23 cellular contexts compared by ENCODE assay signal in the genomic region with DNA sequence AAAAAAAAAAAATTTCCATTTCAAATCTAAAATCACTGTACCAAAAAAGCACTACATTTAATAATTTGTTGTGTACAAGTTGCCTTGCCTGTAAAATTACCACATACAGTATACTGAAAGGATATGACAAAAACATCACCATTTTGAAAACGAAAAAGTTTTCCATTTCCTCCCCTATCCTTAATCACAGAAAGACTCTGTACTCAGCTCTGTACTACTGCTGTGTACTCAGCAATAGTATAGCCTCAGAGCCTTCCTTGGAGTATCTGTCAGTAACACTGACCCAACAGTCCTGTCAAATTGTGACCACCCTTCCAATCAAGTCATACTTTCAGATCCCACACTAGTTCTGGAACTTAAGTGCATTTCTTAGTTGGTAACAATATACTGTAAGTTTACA. TPM values are rescaled to one million over a fixed set of nuclear protein-coding genes. Genes with fewer than 3 reads are reported as not detected.
DNase-seq lines count a peak whose midpoint lies in the region; ATAC-seq and TF ChIP-seq lines count a peak whose summit lies in the region.
"Had no signal": no experiment of that assay in that cellular context is flagged by ENCODE, and none has a peak within 500 bp of the region (broad histone marks: within the 10 kb centered on the region; RNA-seq: fewer than 3 reads in every experiment).

No MANE protein-coding gene starts in this region.

- POLR2A ChIA-PET in CD4-positive, alpha-beta T cell (lab: Charles Lee) = no interaction called here

- TF ChIP-seq CTCF in CD4-positive, alpha-beta T cell (IDR thresholded peaks at IDR 0.05) = no peak

- intact Hi-C loops in CD4-positive, alpha-beta T cell (cut with DNase I, micrococcal nuclease) = loop anchor here in 1 of 2 experiments (5.0 kb wide), 1 partner anchor 47 kb away; the partner anchor contains the start of gene CELF1
- intact Hi-C loops in activated T-helper 1 cell treated with anti-CD3 and anti-CD28 coated beads, Interleukin-12 subunit alpha, Interleukin-12 subunit beta, Interleukin-2, Interleukin-4 antibody, amounts not matched to agents 30 ng/mL and 10 ng/mL and 1 ng/mL, durations not matched to agents 14 hours and 24 hours and 36 hours (cut with micrococcal nuclease) = no loop called here
- intact Hi-C loops in posterior vena cava (cut with DNase I) = no loop called here

- peaks cover 52% of the 10 kb centered on the region for H3K4me1 Mint-ChIP-seq in T-helper 2 cell treated with Interferon-gamma antibody and Interleukin-4, amounts not matched to agents 5 μg/mL and 100 μg/mL, for 36 hours (ENCODE audit: low read depth)
- peaks cover 70% of the 10 kb centered on the region for H3K4me1 Mint-ChIP-seq in CD4-positive, alpha-beta T cell (ENCODE audit: low read depth)
- H3K4me1 Mint-ChIP-seq in activated T-helper 1 cell treated with anti-CD3 and anti-CD28 coated beads, Interleukin-12 subunit alpha, Interleukin-12 subunit beta, Interleukin-2, Interleukin-4 antibody, amounts not matched to agents 30 ng/mL and 10 ng/mL and 1 ng/mL, durations not matched to agents 14 hours and 24 hours and 36 hours (ENCODE audit: low read depth) = peaks cover 64% of the 10 kb centered on the region
- H3K4me1 Mint-ChIP-seq in naive B cell = peaks cover 59 to 84% (median 79%) of the 10 kb centered on the region in 3 donors

- no peak for DNase-seq in T-helper 2 cell treated with Interferon-gamma antibody and Interleukin-4, amounts not matched to agents 5 μg/mL and 100 μg/mL, for 36 hours (ENCODE audit: low spot score)
- DNase-seq in T-helper 2 cell (no peak), naive B cell (no peak), posterior vena cava (ENCODE audit: low spot score) (no peak), NCI-H748 treated with DMSO at 0.1 percent for 48 hours (lab: John Stamatoyannopoulos, UW) (no peak)
- DNase-seq in CD4-positive, alpha-beta T cell = no peak
- no peak for DNase-seq in activated T-helper 1 cell treated with anti-CD3 and anti-CD28 coated beads, Interleukin-12 subunit alpha, Interleukin-12 subunit beta, Interleukin-2, Interleukin-4 antibody, amounts not matched to agents 30 ng/mL and 10 ng/mL and 1 ng/mL, durations not matched to agents 14 hours and 24 hours and 36 hours (ENCODE audit: low spot score)
- DNase-seq: activated CD4-positive, alpha-beta T cell treated with anti-CD3 and anti-CD28 coated beads, Interleukin-2, amount 50 U/mL, for 4 hours; cortex of kidney; DMS79; kidney glomerular epithelial cell; NCI-H187; NCI-H82; OCI-M1; retina; stimulated activated CD4-positive, alpha-beta T cell treated with anti-CD3 and anti-CD28 coated beads, Interleukin-2, amount 100 ng/mL, for 48 hours; stomach; trophoblast cell had no signal

- H3K9me3 ChIP-seq in CD4-positive, alpha-beta T cell (ENCODE audit: control insufficient read depth, low read length) = no peaks in the 10 kb centered on the region
- H3K9me3 ChIP-seq: breast epithelium, stomach had no signal

- no peaks in the 10 kb centered on the region for H3K27me3 Mint-ChIP-seq in T-helper 2 cell treated with Interferon-gamma antibody and Interleukin-4, amounts not matched to agents 5 μg/mL and 100 μg/mL, for 36 hours (ENCODE audit: low read depth)
- no peaks in the 10 kb centered on the region for H3K27me3 Mint-ChIP-seq in CD4-positive, alpha-beta T cell
- no peaks in the 10 kb centered on the region for H3K27me3 Mint-ChIP-seq in activated T-helper 1 cell treated with anti-CD3 and anti-CD28 coated beads, Interleukin-12 subunit alpha, Interleukin-12 subunit beta, Interleukin-2, Interleukin-4 antibody, amounts not matched to agents 30 ng/mL and 10 ng/mL and 1 ng/mL, durations not matched to agents 14 hours and 24 hours and 36 hours (ENCODE audit: insufficient read depth)
- no peaks in the 10 kb centered on the region for H3K27me3 Mint-ChIP-seq in naive B cell

- H3K36me3 Mint-ChIP-seq in T-helper 2 cell treated with Interferon-gamma antibody and Interleukin-4, amounts not matched to agents 5 μg/mL and 100 μg/mL, for 36 hours (ENCODE audit: low read depth) = peaks cover 5% of the 10 kb centered on the region
- H3K36me3 Mint-ChIP-seq in CD4-positive, alpha-beta T cell (ENCODE audit: low read depth) = peaks cover 49% of the 10 kb centered on the region
- peaks cover 18% of the 10 kb centered on the region for H3K36me3 Mint-ChIP-seq in activated T-helper 1 cell treated with anti-CD3 and anti-CD28 coated beads, Interleukin-12 subunit alpha, Interleukin-12 subunit beta, Interleukin-2, Interleukin-4 antibody, amounts not matched to agents 30 ng/mL and 10 ng/mL and 1 ng/mL, durations not matched to agents 14 hours and 24 hours and 36 hours (ENCODE audit: low read depth)
- no peaks in the 10 kb centered on the region for H3K36me3 Mint-ChIP-seq in naive B cell

- no peaks in the 10 kb centered on the region for H3K27me3 ChIP-seq in CD4-positive, alpha-beta T cell (ENCODE audit: control insufficient read depth, insufficient read depth, low read length)
- H3K27me3 ChIP-seq: breast epithelium, stomach had no signal

- H3K27ac Mint-ChIP-seq in T-helper 2 cell treated with Interferon-gamma antibody and Interleukin-4, amounts not matched to agents 5 μg/mL and 100 μg/mL, for 36 hours = peak overlapping the region; percentile 27
- peak overlapping the region; percentile 43 for H3K27ac Mint-ChIP-seq in CD4-positive, alpha-beta T cell
- H3K27ac Mint-ChIP-seq in activated T-helper 1 cell treated with anti-CD3 and anti-CD28 coated beads, Interleukin-12 subunit alpha, Interleukin-12 subunit beta, Interleukin-2, Interleukin-4 antibody, amounts not matched to agents 30 ng/mL and 10 ng/mL and 1 ng/mL, durations not matched to agents 14 hours and 24 hours and 36 hours = peak overlapping the region; percentile 43
- H3K27ac Mint-ChIP-seq in naive B cell = peak overlapping the region in 5 of 6 donors; percentile 38 to 70 (median 63)

- no peak overlapping the region for H3K4me3 Mint-ChIP-seq in T-helper 2 cell treated with Interferon-gamma antibody and Interleukin-4, amounts not matched to agents 5 μg/mL and 100 μg/mL, for 36 hours
- H3K4me3 Mint-ChIP-seq in CD4-positive, alpha-beta T cell = no peak overlapping the region
- H3K4me3 Mint-ChIP-seq in activated T-helper 1 cell treated with anti-CD3 and anti-CD28 coated beads, Interleukin-12 subunit alpha, Interleukin-12 subunit beta, Interleukin-2, Interleukin-4 antibody, amounts not matched to agents 30 ng/mL and 10 ng/mL and 1 ng/mL, durations not matched to agents 14 hours and 24 hours and 36 hours = no peak overlapping the region
- peak overlapping the region in 1 of 8 donors; percentile 8 for H3K4me3 Mint-ChIP-seq in naive B cell

- no peak for ATAC-seq in CD4-positive, alpha-beta T cell (ENCODE audit: poor library complexity)
- no peak for ATAC-seq in naive B cell (ENCODE audit: low read depth in 2 of 2)
- ATAC-seq in HG03565 (IDR thresholded peaks at IDR 0.05; ENCODE audit: unreplicated experiment) = no peak

- no peak overlapping the region for H3K27ac ChIP-seq in CD4-positive, alpha-beta T cell (ENCODE audit: low read depth, low read length)
- H3K27ac ChIP-seq: 22Rv1, breast epithelium had no signal

- CTCF ChIA-PET in CD4-positive, alpha-beta T cell (lab: Charles Lee) = no interaction called here

- H3K9me3 Mint-ChIP-seq in T-helper 2 cell treated with Interferon-gamma antibody and Interleukin-4, amounts not matched to agents 5 μg/mL and 100 μg/mL, for 36 hours = no peaks in the 10 kb centered on the region
- no peaks in the 10 kb centered on the region for H3K9me3 Mint-ChIP-seq in CD4-positive, alpha-beta T cell
- H3K9me3 Mint-ChIP-seq in activated T-helper 1 cell treated with anti-CD3 and anti-CD28 coated beads, Interleukin-12 subunit alpha, Interleukin-12 subunit beta, Interleukin-2, Interleukin-4 antibody, amounts not matched to agents 30 ng/mL and 10 ng/mL and 1 ng/mL, durations not matched to agents 14 hours and 24 hours and 36 hours = no peaks in the 10 kb centered on the region
- no peaks in the 10 kb centered on the region for H3K9me3 Mint-ChIP-seq in naive B cell

RNA-seq across cellular contexts. Expression of gene CELF1, which starts 48.0 kb away (rescaled TPM):
- 100 to 1,000 TPM; 103 to 111 TPM for total RNA-seq in CD4-positive, alpha-beta T cell
- 148 and 155 TPM in 2 replicates for total RNA-seq in activated T-helper 1 cell treated with anti-CD3 and anti-CD28 coated beads, Interleukin-12 subunit alpha, Interleukin-12 subunit beta, Interleukin-2, Interleukin-4 antibody, amounts not matched to agents 30 ng/mL and 10 ng/mL and 1 ng/mL, durations not matched to agents 14 hours and 24 hours and 36 hours
- 10 to 100 TPM; 61.5 to 96.8 (median 69.0) TPM for polyA plus RNA-seq in naive B cell (ENCODE audit: low read depth in 6 of 6)
- total RNA-seq in posterior vena cava = 10 to 100 TPM; 83.8 to 96.3 TPM

RNA-seq across cellular contexts. Expression of gene RAPSN, which starts 56.0 kb away (rescaled TPM):
- total RNA-seq in CD4-positive, alpha-beta T cell = under 1 TPM; 0.56 to 0.85 TPM
- total RNA-seq in activated T-helper 1 cell treated with anti-CD3 and anti-CD28 coated beads, Interleukin-12 subunit alpha, Interleukin-12 subunit beta, Interleukin-2, Interleukin-4 antibody, amounts not matched to agents 30 ng/mL and 10 ng/mL and 1 ng/mL, durations not matched to agents 14 hours and 24 hours and 36 hours = 0.51 and 0.62 TPM in 2 replicates
- polyA plus RNA-seq in naive B cell (ENCODE audit: low read depth in 6 of 6) = not detected
- under 1 TPM; 0.33 to 0.69 TPM for total RNA-seq in posterior vena cava
- total RNA-seq: smooth muscle cell had no signal
- polyA plus RNA-seq: fibroblast of lung had no signal
